ENCODE assay signal across 17 cellular contexts in genomic region chr10:8283986-8284385, GRCh38.
"Had no signal": no experiment of that assay in that cellular context is flagged by ENCODE, and none has a peak within 500 bp of the region (broad histone marks: within the 10 kb centered on the region; RNA-seq: fewer than 3 reads in every experiment).

No MANE protein-coding gene starts in this region.

- H3K27ac Mint-ChIP-seq: activated CD4-positive, alpha-beta memory T cell treated with anti-CD3 and anti-CD28 coated beads for 36 hours; activated CD4-positive, alpha-beta T cell treated with anti-CD3 and anti-CD28 coated beads for 36 hours; activated naive CD8-positive, alpha-beta T cell; activated T-helper 1 cell treated with anti-CD3 and anti-CD28 coated beads, Interleukin-12 subunit alpha, Interleukin-12 subunit beta, Interleukin-2, Interleukin-4 antibody, amounts not matched to agents 30 ng/mL and 10 ng/mL and 1 ng/mL, durations not matched to agents 14 hours and 24 hours and 36 hours had no signal

- H3K27ac ChIP-seq: left lung, thyroid gland, uterus had no signal

- H3K27me3 Mint-ChIP-seq: activated CD4-positive, alpha-beta memory T cell treated with anti-CD3 and anti-CD28 coated beads for 36 hours; activated naive CD8-positive, alpha-beta T cell had no signal

- H3K27me3 ChIP-seq: left lung, thyroid gland, uterus had no signal

- DNase-seq: activated CD4-positive, alpha-beta memory T cell treated with anti-CD3 and anti-CD28 coated beads for 36 hours; activated CD4-positive, alpha-beta T cell treated with anti-CD3 and anti-CD28 coated beads for 36 hours; activated gamma-delta T cell treated with Interleukin-2 at 50 U/mL for 16 hours; activated T-cell treated with anti-CD3 and anti-CD28 coated beads for 4 hours; amniotic stem cell; central memory CD4-positive, alpha-beta T cell; effector CD4-positive, alpha-beta T cell; left lung; occipital lobe; retina; stimulated activated CD4-positive, alpha-beta T cell treated with anti-CD3 and anti-CD28 coated beads, Interleukin-2, amount 100 ng/mL, for 24 hours; stimulated activated naive CD4-positive, alpha-beta T cell treated with Interleukin-2 at 50 U/mL for 16 hours; SW 1271; thyroid gland; uterus had no signal

- H3K9me3 Mint-ChIP-seq: activated CD4-positive, alpha-beta memory T cell treated with anti-CD3 and anti-CD28 coated beads for 36 hours; activated T-helper 1 cell treated with anti-CD3 and anti-CD28 coated beads, Interleukin-12 subunit alpha, Interleukin-12 subunit beta, Interleukin-2, Interleukin-4 antibody, amounts not matched to agents 30 ng/mL and 10 ng/mL and 1 ng/mL, durations not matched to agents 14 hours and 24 hours and 36 hours had no signal

- ATAC-seq: activated CD4-positive, alpha-beta T cell treated with anti-CD3 and anti-CD28 coated beads for 36 hours; left lung had no signal

- H3K9me3 ChIP-seq: left lung, thyroid gland, uterus had no signal

- H3K4me3 ChIP-seq: left lung, thyroid gland, uterus had no signal

- H3K36me3 Mint-ChIP-seq: activated CD4-positive, alpha-beta memory T cell treated with anti-CD3 and anti-CD28 coated beads for 36 hours had no signal

- H3K4me3 Mint-ChIP-seq: activated CD4-positive, alpha-beta memory T cell treated with anti-CD3 and anti-CD28 coated beads for 36 hours; activated CD4-positive, alpha-beta T cell treated with anti-CD3 and anti-CD28 coated beads for 36 hours; activated naive CD8-positive, alpha-beta T cell; activated T-helper 1 cell treated with anti-CD3 and anti-CD28 coated beads, Interleukin-12 subunit alpha, Interleukin-12 subunit beta, Interleukin-2, Interleukin-4 antibody, amounts not matched to agents 30 ng/mL and 10 ng/mL and 1 ng/mL, durations not matched to agents 14 hours and 24 hours and 36 hours had no signal

- H3K36me3 ChIP-seq: left lung, thyroid gland, uterus had no signal

- H3K4me1 ChIP-seq: left lung, uterus had no signal
